ENCODE assay signal across 8 cellular contexts in genomic region chr10:84194424-84195043, GRCh38. TPM values are rescaled to one million over a fixed set of nuclear protein-coding genes. Genes with fewer than 3 reads are reported as not detected.
DNase-seq lines count a peak whose midpoint lies in the region; ATAC-seq, FAIRE-seq and TF ChIP-seq lines count a peak whose summit lies in the region.

Gene CDHR1 (plus strand): TSS chr10:84194537. CDS start chr10:84194761, 224 bp downstream.

- H3K4me3 ChIP-seq in epithelial cell of proximal tubule (ENCODE audit: low read depth, low read length) (peak within 1 kb of the TSS; percentile 56), neural cell (ENCODE audit: low read length) (peak within 1 kb of the TSS; percentile 69), transverse colon (peak within 1 kb of the TSS; percentile 38 to 66 (median 58))

- peak within 1 kb of the TSS; percentile 48 for H3K4me2 ChIP-seq in neural cell (ENCODE audit: low read length)

- TF ChIP-seq RAD21 in neural cell (conservative IDR thresholded peaks at IDR 0.05), result no peak

- TF ChIP-seq POLR2A in transverse colon (IDR thresholded peaks at IDR 0.05), result peak; percentile 56

- H3K9me3 Mint-ChIP-seq in activated CD4-positive, alpha-beta T cell treated with anti-CD3 and anti-CD28 coated beads, Interleukin-2, amount 10 ng/mL, durations not matched to agents 7 days and 5 days, result no peaks in the 10 kb centered on the region

- no peaks in the 10 kb centered on the region for H3K9me2 ChIP-seq in neural cell (ENCODE audit: insufficient read depth, low read length)

- POLR2A ChIA-PET in activated CD4-positive, alpha-beta T cell treated with anti-CD3 and anti-CD28 coated beads, Interleukin-2, amount 10 ng/mL, durations not matched to agents 7 days and 5 days (lab: Charles Lee), result no interaction called here

- peaks cover 11 to 49% (median 48%) of the 10 kb centered on the region in 4 donors for H3K4me1 ChIP-seq in transverse colon

- no peak for FAIRE-seq in D721Med (lab: Jason Lieb, UNC)

- CTCF ChIA-PET in activated CD4-positive, alpha-beta T cell treated with anti-CD3 and anti-CD28 coated beads, Interleukin-2, amount 10 ng/mL, durations not matched to agents 7 days and 5 days (lab: Charles Lee), result interaction anchor here (0.6 to 1.2 kb wide), 3 partner anchors 12 to 26 kb away, joined by 3 to 4 read pairs (median 3); no protein-coding TSS in a partner anchor

- H3K27me3 Mint-ChIP-seq in activated CD4-positive, alpha-beta T cell treated with anti-CD3 and anti-CD28 coated beads, Interleukin-2, amount 10 ng/mL, durations not matched to agents 7 days and 5 days, result peaks cover 44% of the 10 kb centered on the region

- no peaks in the 10 kb centered on the region for H3K79me2 ChIP-seq in neural cell (replicated peaks; ENCODE audit: insufficient read depth, low read length)

- H2AFZ ChIP-seq in neural cell (ENCODE audit: low read depth, low read length), result no peak within 1 kb of the TSS

- H3K27ac ChIP-seq in neural cell (ENCODE audit: low read length), result no peak within 1 kb of the TSS
- peak within 1 kb of the TSS; percentile 84 to 88 (median 86) for H3K27ac ChIP-seq in transverse colon

- no peaks in the 10 kb centered on the region for H3K36me3 ChIP-seq in neural cell (ENCODE audit: insufficient read depth, low read length)
- no peaks in the 10 kb centered on the region for H3K36me3 ChIP-seq in transverse colon

- DNase-seq in D721Med (ENCODE audit: insufficient read length, low spot score) (peak; percentile 91), HPDE6-E6E7 (ENCODE audit: extremely low spot score) (peak; percentile 55), epithelial cell of proximal tubule (ENCODE audit: low read depth) (no peak), transverse colon (peak; percentile 72), globus pallidus (ENCODE audit: low spot score) (no peak)
- DNase-seq in activated CD4-positive, alpha-beta T cell treated with anti-CD3 and anti-CD28 coated beads, Interleukin-2, amount 10 ng/mL, durations not matched to agents 7 days and 5 days, result peak; percentile 36

- no peak for TF ChIP-seq EP300 in neural cell (conservative IDR thresholded peaks at IDR 0.05; ENCODE audit: poor library complexity, severe bottlenecking)
- TF ChIP-seq EP300 in transverse colon (IDR thresholded peaks at IDR 0.05; ENCODE audit: low read depth), result no peak

- no peak for TF ChIP-seq CTCF in D721Med (IDR thresholded peaks at IDR 0.05; ENCODE audit: insufficient read depth, missing control alignments)
- TF ChIP-seq CTCF in epithelial cell of proximal tubule (conservative IDR thresholded peaks at IDR 0.05; ENCODE audit: low read depth, low read length), result no peak
- TF ChIP-seq CTCF in neural cell (IDR thresholded peaks at IDR 0.05; ENCODE audit: poor library complexity, severe bottlenecking), result no peak
- TF ChIP-seq CTCF in transverse colon (IDR thresholded peaks at IDR 0.05), result no peak

- 3% methylated on average over 18 of the region's 61 CpGs; no CpG with 5 or more reads in 1 of the 2 donors for WGBS in transverse colon (ENCODE audit: low coverage in 1 of 2), 2 donors

- peak within 1 kb of the TSS; percentile 55 for H3K9ac ChIP-seq in neural cell (ENCODE audit: low read length)

- intact Hi-C loops in transverse colon (cut with DNase I; ENCODE audit: low total_unique reads), result no loop called here

- H4K20me1 ChIP-seq in neural cell (ENCODE audit: insufficient read depth), result no peaks in the 10 kb centered on the region

- H3K27me3 ChIP-seq in neural cell (ENCODE audit: insufficient read depth, low read depth, low read length) (peaks cover 30% of the 10 kb centered on the region), transverse colon (peaks cover 26% of the 10 kb centered on the region)

- no peak within 1 kb of the TSS for H3K27ac Mint-ChIP-seq in activated CD4-positive, alpha-beta T cell treated with anti-CD3 and anti-CD28 coated beads, Interleukin-2, amount 10 ng/mL, durations not matched to agents 7 days and 5 days

- H3K4me1 Mint-ChIP-seq in activated CD4-positive, alpha-beta T cell treated with anti-CD3 and anti-CD28 coated beads, Interleukin-2, amount 10 ng/mL, durations not matched to agents 7 days and 5 days, result peaks cover 14% of the 10 kb centered on the region

- H3F3A ChIP-seq in neural cell (ENCODE audit: insufficient read depth, low read length, poor library complexity, severe bottlenecking), result no peaks in the 10 kb centered on the region

- in situ Hi-C loops in transverse colon (cut with MboI; ENCODE audit: low pct_ligation_motif_present in 1 of 4, low pct_unique_long_range_greater_than_20kb in 1 of 4, low sequenced_read_pairs in 3 of 4), result no loop called here

- ATAC-seq in GM19467 (IDR thresholded peaks at IDR 0.05; ENCODE audit: unreplicated experiment), result peak; percentile 72

- H3K36me3 Mint-ChIP-seq in activated CD4-positive, alpha-beta T cell treated with anti-CD3 and anti-CD28 coated beads, Interleukin-2, amount 10 ng/mL, durations not matched to agents 7 days and 5 days (ENCODE audit: low read depth), result no peaks in the 10 kb centered on the region

- no peaks in the 10 kb centered on the region for H3K9me3 ChIP-seq in neural cell (ENCODE audit: low read length)
- H3K9me3 ChIP-seq in transverse colon, result no peaks in the 10 kb centered on the region

- H3K4me3 Mint-ChIP-seq in activated CD4-positive, alpha-beta T cell treated with anti-CD3 and anti-CD28 coated beads, Interleukin-2, amount 10 ng/mL, durations not matched to agents 7 days and 5 days, result peak within 1 kb of the TSS; percentile 20

TF ChIP-seq in neural cell, 6 proteins besides CTCF, POLR2A, EP300 and RAD21:
- TF ChIP-seq MXI1 (conservative IDR thresholded peaks at IDR 0.05; ENCODE audit: poor library complexity, severe bottlenecking) (peak; percentile 30), SMC3 (conservative IDR thresholded peaks at IDR 0.05; ENCODE audit: poor library complexity) (no peak)

RNA-seq across cellular contexts. Expression of gene CDHR1, which starts in this region (rescaled TPM):
- under 1 TPM in 1 of 2 experiments, not detected in 1; 0.07 TPM for total RNA-seq in activated CD4-positive, alpha-beta T cell treated with anti-CD3 and anti-CD28 coated beads, Interleukin-2, amount 10 ng/mL, durations not matched to agents 7 days and 5 days
- total RNA-seq in epithelial cell of proximal tubule (1.1 and 2.5 TPM in 2 replicates), transverse colon (100 to 1,000 TPM in 2 of 4 donors, 10 to 100 TPM in 2; 42.1 to 110 (median 75.5) TPM)
- polyA plus RNA-seq in neural cell, result 1.9 and 3.3 TPM in 2 replicates
- 0.73 and 1.4 TPM in 2 replicates for polyA minus RNA-seq in neural cell

Comparison
In these comparisons a context has a peak if more than half of its experiments do, and no peak if none do; other contexts are left out.
1. RNA of gene CDHR1 (total RNA-seq): 42.1 to 110 TPM in transverse colon; 1.1 to 2.5 TPM in epithelial cell of proximal tubule and 0.07 TPM in activated CD4-positive, alpha-beta T cell treated with anti-CD3 and anti-CD28 coated beads, Interleukin-2, amount 10 ng/mL, durations not matched to agents 7 days and 5 days; every median in the first group is over 10 times any median in the second.
2. Peak in DNase-seq in activated CD4-positive, alpha-beta T cell treated with anti-CD3 and anti-CD28 coated beads, Interleukin-2, amount 10 ng/mL, durations not matched to agents 7 days and 5 days; RNA of the gene not detected or under 1 TPM.
3. DNase-seq: peak in D721Med (single experiment), HPDE6-E6E7 (single experiment) and transverse colon (single experiment); none in epithelial cell of proximal tubule (single experiment) and globus pallidus (single experiment).
4. Peak in every context shown above with its lines, with median percentiles within 50 percentile points of each other: H3K4me3 ChIP-seq.